Comparison of ENCODE assay signal across 28 cellular contexts in genomic region chr1:167880570-167880969, GRCh38. TPM values are rescaled to one million over a fixed set of nuclear protein-coding genes. Genes with fewer than 3 reads are reported as not detected.
DNase-seq lines count a peak whose midpoint lies in the region; ATAC-seq and TF ChIP-seq lines count a peak whose summit lies in the region.
"Had no signal": no experiment of that assay in that cellular context is flagged by ENCODE, and none has a peak within 500 bp of the region (broad histone marks: within the 10 kb centered on the region; RNA-seq: fewer than 3 reads in every experiment).

No MANE protein-coding gene starts in this region.

- H3K18ac ChIP-seq in H9 (ENCODE audit: insufficient read length, low read depth, low read length) (no peak overlapping the region), neuronal stem cell (ENCODE audit: low read length) (no peak overlapping the region)

- H3K14ac ChIP-seq in H9 (ENCODE audit: insufficient read depth, low read length) (no peak overlapping the region), neuronal stem cell (ENCODE audit: low read length) (no peak overlapping the region)

- H2BK120ac ChIP-seq in H9 (ENCODE audit: low read depth, low read length, poor library complexity, severe bottlenecking), result no peak overlapping the region
- no peak overlapping the region for H2BK120ac ChIP-seq in neuronal stem cell (ENCODE audit: low read depth, low read length)

- no peak overlapping the region for H3K56ac ChIP-seq in H9 (ENCODE audit: insufficient read length, low read depth, low read length)

- H3K4me3 Mint-ChIP-seq in HFFc6 (no peak overlapping the region), H9 (no peak overlapping the region)
- H3K4me3 Mint-ChIP-seq: activated CD8-positive, alpha-beta T cell treated with anti-CD3 and anti-CD28 coated beads for 36 hours; CD14-positive monocyte; effector memory CD8-positive, alpha-beta T cell; IgD-negative memory B cell; stimulated activated naive B cell treated with anti-CD40 and anti-IgM and Interleukin-4, amounts not matched to agents 10 μg/mL and 1 μg/mL and 100 μg/mL, for 72 hours had no signal

- DNase-seq in HFFc6 (no peak), PC-3 (no peak), fibroblast of lung (ENCODE audit: low read depth in 2 of 2) (peak in 1 of 2 donors; percentile 65), myocyte (ENCODE audit: low read depth) (peak; percentile 13), H9 (no peak), neuronal stem cell (ENCODE audit: low spot score) (no peak), midbrain (lab: John Stamatoyannopoulos, UW) (no peak)
- DNase-seq: activated CD8-positive, alpha-beta T cell treated with anti-CD3 and anti-CD28 coated beads for 36 hours; activated effector memory CD4-positive, alpha-beta T cell treated with anti-CD3 and anti-CD28 coated beads, Interleukin-2, amount 50 U/mL, for 16 hours; Calu3; effector memory CD8-positive, alpha-beta T cell; kidney; NCI-H1436 treated with DMSO at 0.1 percent for 48 hours; NCI-H510A; SIG-M5; spleen; stimulated activated CD4-positive, alpha-beta T cell treated with anti-CD3 and anti-CD28 coated beads, Interleukin-4, amount 100 ng/mL, for 1 hour; stimulated activated naive B cell treated with anti-CD40 and anti-IgM and Interleukin-4, amounts not matched to agents 10 μg/mL and 1 μg/mL and 100 μg/mL, for 72 hours; uterus had no signal

- no TSS peak for BruUV-seq in PC-3 (replicated peaks; lab: Mats Ljungman, UMichigan)

- H3K9me3 Mint-ChIP-seq in HFFc6, result no peaks in the 10 kb centered on the region
- H3K9me3 Mint-ChIP-seq in H9, result 0 out of 5 replicates have a peak, but pooled peaks cover 0 to 2% of the 10 kb centered on the region in 2 experiments
- H3K9me3 Mint-ChIP-seq: activated CD8-positive, alpha-beta T cell treated with anti-CD3 and anti-CD28 coated beads for 36 hours; effector memory CD8-positive, alpha-beta T cell; IgD-negative memory B cell; stimulated activated naive B cell treated with anti-CD40 and anti-IgM and Interleukin-4, amounts not matched to agents 10 μg/mL and 1 μg/mL and 100 μg/mL, for 72 hours had no signal

- no peaks in the 10 kb centered on the region for H4K20me1 ChIP-seq in PC-3 (ENCODE audit: low read length)
- H4K20me1 ChIP-seq in fibroblast of lung (ENCODE audit: control insufficient read depth, extremely low read depth, insufficient read depth, low read length), result no peaks in the 10 kb centered on the region
- no peaks in the 10 kb centered on the region for H4K20me1 ChIP-seq in H9 (ENCODE audit: control insufficient read depth, insufficient read depth, insufficient read length)

- H3K4me1 ChIP-seq in PC-3 (ENCODE audit: insufficient read depth, low read length) (peaks cover 16% of the 10 kb centered on the region), fibroblast of lung (ENCODE audit: control insufficient read depth, extremely low read depth, insufficient read depth, low read length) (no peaks in the 10 kb centered on the region), H9 (ENCODE audit: insufficient read depth, low read length) (no peaks in the 10 kb centered on the region), neuronal stem cell (ENCODE audit: control insufficient read depth in 2 of 2, insufficient read depth in 1 of 2, low read depth in 1 of 2, low read length in 2 of 2) (no peaks in the 10 kb centered on the region)
- H3K4me1 ChIP-seq: breast epithelium, gastroesophageal sphincter, spleen, uterus had no signal

- H3K27me3 ChIP-seq in PC-3 (ENCODE audit: low read length) (no peaks in the 10 kb centered on the region), fibroblast of lung (ENCODE audit: control insufficient read depth, insufficient read depth, low read length) (no peaks in the 10 kb centered on the region), H9 (ENCODE audit: insufficient read depth, low read length) (no peaks in the 10 kb centered on the region), neuronal stem cell (ENCODE audit: control insufficient read depth in 3 of 3, insufficient read depth in 3 of 3, low read depth in 1 of 3, low read length in 3 of 3) (no peaks in the 10 kb centered on the region)
- H3K27me3 ChIP-seq: breast epithelium, gastroesophageal sphincter, neutrophil, spleen, uterus had no signal

- no peaks in the 10 kb centered on the region for H3K9me2 ChIP-seq in PC-3 (replicated peaks; ENCODE audit: low read length)

- H2BK15ac ChIP-seq in H9 (ENCODE audit: low read depth, low read length), result no peak overlapping the region
- no peak overlapping the region for H2BK15ac ChIP-seq in neuronal stem cell (ENCODE audit: low read length)

- H3K36me3 Mint-ChIP-seq in HFFc6 (ENCODE audit: low read depth) (peaks cover 4% of the 10 kb centered on the region; the same call in 1 of the 2 replicates), H9 (ENCODE audit: insufficient read depth in 1 of 3, low read depth in 3 of 3) (no peaks in the 10 kb centered on the region)
- H3K36me3 Mint-ChIP-seq: CD14-positive monocyte; stimulated activated naive B cell treated with anti-CD40 and anti-IgM and Interleukin-4, amounts not matched to agents 10 μg/mL and 1 μg/mL and 100 μg/mL, for 72 hours had no signal

- POLR2A ChIA-PET in PC-3 (lab: Charles Lee; ENCODE audit: unreplicated experiment), result no interaction called here

- ATAC-seq in PC-3, result peak; percentile 6
- ATAC-seq: activated CD4-positive, CD25-positive, alpha-beta regulatory T cell treated with anti-CD3 and anti-CD28 coated beads, Interleukin-2, amount 50 U/mL, for 24 hours; activated CD8-positive, alpha-beta T cell treated with anti-CD3 and anti-CD28 coated beads for 36 hours; effector memory CD8-positive, alpha-beta T cell; esophagus mucosa; gastroesophageal sphincter; stimulated activated naive B cell treated with anti-CD40 and anti-IgM and Interleukin-4, amounts not matched to agents 10 μg/mL and 1 μg/mL and 100 μg/mL, for 72 hours had no signal

- H3K4me2 ChIP-seq in PC-3 (ENCODE audit: low read length), result peak overlapping the region; percentile 55
- no peak overlapping the region for H3K4me2 ChIP-seq in fibroblast of lung (ENCODE audit: extremely low read depth, insufficient read depth, low read length)
- H3K4me2 ChIP-seq in H9 (ENCODE audit: insufficient read depth, insufficient read length, low read length), result no peak overlapping the region
- H3K4me2 ChIP-seq in neuronal stem cell (ENCODE audit: insufficient read depth, low read length, poor library complexity, severe bottlenecking), result no peak overlapping the region

- no peak overlapping the region for H2BK20ac ChIP-seq in H9 (ENCODE audit: low read depth, low read length, poor library complexity, severe bottlenecking)

- H3K36me3 ChIP-seq in PC-3 (ENCODE audit: low read depth, low read length) (no peaks in the 10 kb centered on the region), fibroblast of lung (ENCODE audit: control insufficient read depth, insufficient read depth, low read length) (no peaks in the 10 kb centered on the region), neuronal stem cell (replicated peaks in 1 of 2; ENCODE audit: control insufficient read depth in 2 of 2, insufficient read depth in 2 of 2, low read length in 2 of 2) (no peaks in the 10 kb centered on the region)
- H3K36me3 ChIP-seq: breast epithelium, gastroesophageal sphincter, neutrophil, spleen, uterus had no signal

- H3K4me1 Mint-ChIP-seq in HFFc6 (ENCODE audit: low read depth), result peaks cover 27% of the 10 kb centered on the region
- peaks cover 0 to under 1% of the 10 kb centered on the region in 2 experiments; a peak in 1 of 4 replicates for H3K4me1 Mint-ChIP-seq in H9
- H3K4me1 Mint-ChIP-seq: CD14-positive monocyte; IgD-negative memory B cell; stimulated activated naive B cell treated with anti-CD40 and anti-IgM and Interleukin-4, amounts not matched to agents 10 μg/mL and 1 μg/mL and 100 μg/mL, for 72 hours had no signal

- no CpG with 5 or more reads among the region's 3 CpGs for WGBS in H9 (ENCODE audit: extremely low coverage, insufficient read length, low lambda C conversion rate)
- WGBS in neuronal stem cell (ENCODE audit: extremely low coverage in 2 of 2, insufficient read length in 2 of 2, insufficient replicate concordance in 1 of 2), 2 donors, result no CpG with 5 or more reads among the region's 3 CpGs

- H3K79me1 ChIP-seq in H9 (ENCODE audit: insufficient read depth, low read depth, low read length, poor library complexity, severe bottlenecking) (no peaks in the 10 kb centered on the region), neuronal stem cell (ENCODE audit: low read depth, low read length) (no peaks in the 10 kb centered on the region)

- H3K9ac ChIP-seq in PC-3 (ENCODE audit: low read length), result no peak overlapping the region
- H3K9ac ChIP-seq in fibroblast of lung (ENCODE audit: insufficient read depth, low read length), result no peak overlapping the region
- H3K9ac ChIP-seq in H9 (ENCODE audit: extremely low read depth, insufficient read length, low read length), result no peak overlapping the region
- no peak overlapping the region for H3K9ac ChIP-seq in neuronal stem cell (ENCODE audit: low read depth, low read length, poor library complexity)

- no peak overlapping the region for H3K23ac ChIP-seq in H9 (ENCODE audit: insufficient read length, low read depth, low read length)
- no peak overlapping the region for H3K23ac ChIP-seq in neuronal stem cell (ENCODE audit: low read depth, low read length, poor library complexity)

- H3F3A ChIP-seq in PC-3 (ENCODE audit: low read length, unreplicated experiment), result no peaks in the 10 kb centered on the region

- intact Hi-C loops in PC-3 (cut with micrococcal nuclease), result no loop called here

- TF ChIP-seq CTCF in HFFc6 (IDR thresholded peaks at IDR 0.05) (no peak), PC-3 (conservative IDR thresholded peaks at IDR 0.05; ENCODE audit: low read depth, low read length) (no peak), fibroblast of lung (conservative IDR thresholded peaks at IDR 0.05 in 1 of 2, IDR thresholded peaks at IDR 0.05 in 1 of 2; ENCODE audit: low read depth in 1 of 2, low read length in 2 of 2) (no peak), H9 (conservative IDR thresholded peaks at IDR 0.05) (no peak)

- H3K4me3 ChIP-seq in PC-3 (ENCODE audit: low read length), result no peak overlapping the region
- H3K4me3 ChIP-seq in fibroblast of lung (replicated peaks in 1 of 4; ENCODE audit: control extremely low read depth in 1 of 4, insufficient read depth in 1 of 4, low read depth in 3 of 4, low read length in 4 of 4), result no peak overlapping the region
- no peak overlapping the region for H3K4me3 ChIP-seq in neuronal stem cell (ENCODE audit: low read length in 2 of 2)
- H3K4me3 ChIP-seq: breast epithelium, coronary artery, gastroesophageal sphincter, spleen, uterus had no signal

- no peak overlapping the region for H4K91ac ChIP-seq in H9 (ENCODE audit: insufficient read length, low read depth, low read length)
- no peak overlapping the region for H4K91ac ChIP-seq in neuronal stem cell (ENCODE audit: low read depth, low read length, poor library complexity)

- H2BK5ac ChIP-seq in H9 (ENCODE audit: insufficient read length, low read length) (no peak overlapping the region), neuronal stem cell (ENCODE audit: low read length) (no peak overlapping the region)

- H3K27ac Mint-ChIP-seq in HFFc6 (peak overlapping the region; percentile 42), H9 (no peak overlapping the region; a peak in 1 of 7 replicates)
- H3K27ac Mint-ChIP-seq: activated CD8-positive, alpha-beta T cell treated with anti-CD3 and anti-CD28 coated beads for 36 hours; CD14-positive monocyte; effector memory CD8-positive, alpha-beta T cell; IgD-negative memory B cell; stimulated activated naive B cell treated with anti-CD40 and anti-IgM and Interleukin-4, amounts not matched to agents 10 μg/mL and 1 μg/mL and 100 μg/mL, for 72 hours had no signal

- H3K9me3 ChIP-seq in PC-3 (ENCODE audit: low read length) (no peaks in the 10 kb centered on the region), fibroblast of lung (ENCODE audit: control insufficient read depth, insufficient read depth, low read depth, low read length) (no peaks in the 10 kb centered on the region), H9 (ENCODE audit: control insufficient read depth, low read depth, low read length) (no peaks in the 10 kb centered on the region), neuronal stem cell (replicated peaks in 1 of 2; ENCODE audit: control insufficient read depth in 2 of 2, insufficient read depth in 1 of 2, low read depth in 1 of 2, low read length in 2 of 2) (no peaks in the 10 kb centered on the region)
- H3K9me3 ChIP-seq: breast epithelium, gastroesophageal sphincter, neutrophil, spleen, uterus had no signal

- H3K27ac ChIP-seq in PC-3 (ENCODE audit: low read length), result peak overlapping the region; percentile 71; the same call in 1 of the 2 replicates
- H3K27ac ChIP-seq in fibroblast of lung (ENCODE audit: insufficient read depth, low read length), result no peak overlapping the region
- no peak overlapping the region for H3K27ac ChIP-seq in H9 (ENCODE audit: insufficient read length, low read depth, low read length)
- no peak overlapping the region for H3K27ac ChIP-seq in neuronal stem cell (replicated peaks; ENCODE audit: low read length)
- H3K27ac ChIP-seq: breast epithelium, coronary artery, gastroesophageal sphincter, neutrophil, spleen, uterus had no signal

- H3K79me2 ChIP-seq in PC-3 (ENCODE audit: low read length), result no peaks in the 10 kb centered on the region
- no peaks in the 10 kb centered on the region for H3K79me2 ChIP-seq in fibroblast of lung (ENCODE audit: control insufficient read depth, insufficient read depth, low read length)
- H3K79me2 ChIP-seq in H9 (ENCODE audit: insufficient read depth, low read length), result no peaks in the 10 kb centered on the region

- H2AK5ac ChIP-seq in H9 (ENCODE audit: insufficient read length, low read length), result no peak overlapping the region
- no peak overlapping the region for H2AK5ac ChIP-seq in neuronal stem cell (ENCODE audit: low read depth, low read length)

- no peak overlapping the region for H3K4ac ChIP-seq in H9 (ENCODE audit: low read depth, low read length)
- H3K4ac ChIP-seq in neuronal stem cell (ENCODE audit: low read length), result no peak overlapping the region

- no peak overlapping the region for H3T11ph ChIP-seq in H9 (ENCODE audit: low read length)

- H2AFZ ChIP-seq in PC-3 (ENCODE audit: low read length) (no peak overlapping the region), fibroblast of lung (ENCODE audit: low read length) (peak overlapping the region; percentile 14), H9 (ENCODE audit: low read length) (no peak overlapping the region), neuronal stem cell (ENCODE audit: low read length) (no peak overlapping the region)

- H3K27me3 Mint-ChIP-seq in HFFc6 (ENCODE audit: insufficient read depth) (no peaks in the 10 kb centered on the region; the same call in none of the 2 replicates), H9 (ENCODE audit: low read depth) (no peaks in the 10 kb centered on the region)
- H3K27me3 Mint-ChIP-seq: activated CD8-positive, alpha-beta T cell treated with anti-CD3 and anti-CD28 coated beads for 36 hours; IgD-negative memory B cell had no signal

- H4K8ac ChIP-seq in H9 (replicated peaks; ENCODE audit: insufficient read length, low read depth, low read length), result no peak overlapping the region
- no peak overlapping the region for H4K8ac ChIP-seq in neuronal stem cell (ENCODE audit: low read depth, low read length)

- H4K5ac ChIP-seq in H9 (ENCODE audit: insufficient read length, low read depth, low read length), result no peak overlapping the region

- H3K23me2 ChIP-seq in H9 (ENCODE audit: insufficient read length, low read depth, low read length, poor library complexity, severe bottlenecking), result no peaks in the 10 kb centered on the region

- H2BK12ac ChIP-seq in H9 (ENCODE audit: insufficient read length, low read depth, low read length) (no peak overlapping the region), neuronal stem cell (ENCODE audit: low read length) (no peak overlapping the region)

- CTCF ChIA-PET in PC-3 (lab: Charles Lee), result no interaction called here

RNA-seq across cellular contexts. Expression of gene ADCY10, which starts 33.4 kb away (rescaled TPM):
- total RNA-seq in HFFc6 (2021; fragmentation: NEBNext Ultra II Directional; extraction: Animal tissue kit (Norgen Biotek cat#: 25700)), result under 1 TPM in 4 of 6 experiments, not detected in 2; 0.12 to 0.22 (median 0.17) TPM
- total RNA-seq in PC-3 (2014; rRNA removed) (not detected in 2 replicates), fibroblast of lung (under 0.01 and 0.17 TPM in 2 replicates), myocyte (not detected in 2 replicates), H9 (2021) (0.20 TPM in 1 of 2 replicates, not detected in the other)
- polyA plus RNA-seq in fibroblast of lung, result 0.09 TPM in 1 of 2 replicates, not detected in the other
- polyA plus RNA-seq in fibroblast of lung (2012), result 0.09 TPM in 1 of 2 replicates, not detected in the other
- polyA minus RNA-seq in fibroblast of lung (ENCODE audit: low replicate concordance), result 0.19 TPM in 1 of 2 replicates, not detected in the other
- 0.06 TPM for polyA plus RNA-seq in myocyte (2012)
- 0.04 TPM for polyA plus RNA-seq in neuronal stem cell (2013, experiment 1 of 2)
- 0.08 TPM for polyA plus RNA-seq in neuronal stem cell (2013, experiment 2 of 2)
- total RNA-seq: esophagus mucosa, lung microvascular endothelial cell had no signal
- polyA plus RNA-seq: CD14-positive monocyte had no signal

RNA-seq across cellular contexts. Expression of gene DCAF6, which starts 55.9 kb away (rescaled TPM):
- total RNA-seq in HFFc6 (2021; fragmentation: NEBNext Ultra II Directional; extraction: Animal tissue kit (Norgen Biotek cat#: 25700)), result 10 to 100 TPM; 52.5 to 59.4 (median 55.3) TPM
- total RNA-seq in PC-3 (2014; rRNA removed) (29.1 and 52.2 TPM in 2 replicates), fibroblast of lung (64.4 and 71.1 TPM in 2 replicates), myocyte (118 TPM in 2 replicates), H9 (2021) (15.8 and 16.0 TPM in 2 replicates)
- 89.9 and 143 TPM in 2 replicates for polyA plus RNA-seq in fibroblast of lung
- 51.6 and 73.7 TPM in 2 replicates for polyA plus RNA-seq in fibroblast of lung (2012)
- 14.1 and 18.7 TPM in 2 replicates for polyA minus RNA-seq in fibroblast of lung (ENCODE audit: low replicate concordance)
- 111 TPM for polyA plus RNA-seq in myocyte (2012)
- polyA plus RNA-seq in neuronal stem cell (2013, experiment 1 of 2), result 7.9 TPM
- 8.3 TPM for polyA plus RNA-seq in neuronal stem cell (2013, experiment 2 of 2)

RNA-seq across cellular contexts. Expression of gene MPC2, which starts 56.3 kb away (rescaled TPM):
- total RNA-seq in HFFc6 (2021; fragmentation: NEBNext Ultra II Directional; extraction: Animal tissue kit (Norgen Biotek cat#: 25700)), result 100 to 1,000 TPM; 109 to 124 (median 119) TPM
- total RNA-seq in PC-3 (2014; rRNA removed), result 56.2 and 60.8 TPM in 2 replicates
- total RNA-seq in fibroblast of lung, result 32.1 and 35.2 TPM in 2 replicates
- polyA plus RNA-seq in fibroblast of lung, result 52.6 and 58.7 TPM in 2 replicates
- polyA plus RNA-seq in fibroblast of lung (2012), result 69.8 and 74.8 TPM in 2 replicates
- 2.5 and 5.3 TPM in 2 replicates for polyA minus RNA-seq in fibroblast of lung (ENCODE audit: low replicate concordance)
- total RNA-seq in myocyte, result 60.4 TPM in 2 replicates
- polyA plus RNA-seq in myocyte (2012), result 78.1 TPM
- 32.9 and 33.8 TPM in 2 replicates for total RNA-seq in H9 (2021)
- 55.2 TPM for polyA plus RNA-seq in neuronal stem cell (2013, experiment 1 of 2)
- polyA plus RNA-seq in neuronal stem cell (2013, experiment 2 of 2), result 55.7 TPM
